In the genomic region with DNA sequence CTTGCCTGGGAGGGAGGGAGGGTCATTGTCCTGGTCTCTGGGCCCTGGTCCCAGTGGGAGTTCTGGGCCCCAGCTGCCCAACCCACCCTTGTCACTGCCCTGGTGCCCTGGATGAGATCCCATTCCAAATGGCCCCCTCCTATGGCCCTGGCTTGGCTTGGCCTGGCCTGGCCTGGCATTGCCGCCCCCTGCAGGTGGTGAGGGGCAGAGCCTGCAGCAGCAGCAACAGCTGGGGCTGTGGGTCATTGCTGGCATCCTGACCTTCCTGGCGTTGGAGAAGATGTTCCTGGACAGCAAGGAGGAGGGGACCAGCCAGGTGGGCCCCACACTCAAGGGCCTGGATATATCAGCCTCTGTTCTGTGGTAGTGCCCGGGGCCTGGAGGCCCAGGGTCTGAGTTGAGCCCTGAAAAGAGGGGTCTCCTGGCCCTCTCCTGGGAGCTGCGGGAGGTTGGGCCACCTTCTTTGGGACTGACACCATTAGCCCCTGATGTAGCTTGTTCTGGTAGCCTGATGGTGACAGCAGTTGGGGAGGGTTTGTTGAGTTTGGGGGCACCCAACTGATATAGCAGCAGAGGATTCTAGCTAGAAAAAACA, we compare ENCODE assay signal across 8 cellular contexts. TPM values are rescaled to one million over a fixed set of nuclear protein-coding genes. Genes with fewer than 3 reads are reported as not detected.
A peak's percentile ranks its signal among the peaks of the same experiment; 100 is the strongest.
DNase-seq lines count a peak whose midpoint lies in the region; ATAC-seq, FAIRE-seq and TF ChIP-seq lines count a peak whose summit lies in the region.

No MANE protein-coding gene starts in this region.

- no peak overlapping the region for H3K4me3 Mint-ChIP-seq in T-helper 17 cell

- FAIRE-seq in GM18507 (lab: Jason Lieb, UNC): peak; percentile 81
- no peak for FAIRE-seq in bronchial epithelial cell (lab: Jason Lieb, UNC)

- no peak overlapping the region for H3K4me3 ChIP-seq in bronchial epithelial cell (ENCODE audit: low read depth, low read length)
- H3K4me3 ChIP-seq in lower leg skin (ENCODE audit: low read depth, poor library complexity, severe bottlenecking): no peak overlapping the region

- no peaks in the 10 kb centered on the region for H3K9me3 ChIP-seq in T-helper 17 cell (ENCODE audit: control insufficient read depth, low read length, poor library complexity, severe bottlenecking)

- TF ChIP-seq POLR2A in lower leg skin (IDR thresholded peaks at IDR 0.05): no peak

- intact Hi-C loops in lower leg skin (cut with DNase I; ENCODE audit: low total_unique reads): no loop called here

- H3K36me3 Mint-ChIP-seq in T-helper 17 cell (ENCODE audit: low read depth): peaks cover 4% of the 10 kb centered on the region

- TF ChIP-seq CTCF in bronchial epithelial cell (IDR thresholded peaks at IDR 0.05; ENCODE audit: insufficient read depth, low read length, severe bottlenecking) (peak; percentile 81), lower leg skin (IDR thresholded peaks at IDR 0.05) (no peak)

- DNase-seq in AG20443 (ENCODE audit: low spot score): peak; percentile 62
- no peak for DNase-seq in GM18507 (ENCODE audit: extremely low spot score, insufficient read length, low read depth)
- peak; percentile 27 to 55 (median 48) for DNase-seq in T-helper 17 cell
- no peak for DNase-seq in bronchial epithelial cell (ENCODE audit: low read depth)
- DNase-seq in midbrain (lab: John Stamatoyannopoulos, UW): peak; percentile 74
- no peak for DNase-seq in lower leg skin (ENCODE audit: low spot score in 2 of 2)
- DNase-seq in AG08395 (ENCODE audit: low spot score): no peak

- ATAC-seq in T-helper 17 cell (no peak), HG02588 (IDR thresholded peaks at IDR 0.05; ENCODE audit: unreplicated experiment) (no peak)

- no peak overlapping the region for H3K27ac Mint-ChIP-seq in T-helper 17 cell

- 72 to 100% methylated on average over 1 to 3 of the region's 4 CpGs for WGBS in lower leg skin, 2 donors

- H3K27me3 Mint-ChIP-seq in T-helper 17 cell: no peaks in the 10 kb centered on the region

- no peaks in the 10 kb centered on the region for H3K27me3 ChIP-seq in bronchial epithelial cell (ENCODE audit: control insufficient read depth, insufficient read depth, low read length)

- peaks cover 29% of the 10 kb centered on the region for H3K36me3 ChIP-seq in bronchial epithelial cell (ENCODE audit: control insufficient read depth, insufficient read depth, low read length)

- peaks cover 18% of the 10 kb centered on the region for H3K4me1 Mint-ChIP-seq in T-helper 17 cell

RNA-seq across cellular contexts. Expression of gene SLC39A13, which starts 3.9 kb away (rescaled TPM):
- total RNA-seq in T-helper 17 cell: 10 to 100 TPM; 31.6 to 31.8 TPM
- 12.3 and 18.2 TPM in 2 replicates for total RNA-seq in bronchial epithelial cell
- total RNA-seq in lower leg skin: 10 to 100 TPM; 22.9 to 59.2 (median 46.4) TPM

RNA-seq across cellular contexts. Expression of gene PSMC3, which starts 14.0 kb away (rescaled TPM):
- total RNA-seq in T-helper 17 cell (10 to 100 TPM; 47.8 to 55.2 TPM), bronchial epithelial cell (141 and 143 TPM in 2 replicates), lower leg skin (100 to 1,000 TPM in 3 of 4 donors, 10 to 100 TPM in 1; 81.0 to 164 (median 118) TPM)

RNA-seq across cellular contexts. Expression of gene SPI1, which starts 33.9 kb away (rescaled TPM):
- 10 to 100 TPM in 1 of 2 donors, 1 to 10 TPM in 1; 4.9 to 14.9 TPM for total RNA-seq in T-helper 17 cell
- not detected in 2 replicates for total RNA-seq in bronchial epithelial cell
- total RNA-seq in lower leg skin: 10 to 100 TPM in 2 of 4 donors, 1 to 10 TPM in 2; 7.7 to 13.4 (median 10.6) TPM

RNA-seq across cellular contexts. Expression of gene RAPSN, which starts 36.7 kb away (rescaled TPM):
- total RNA-seq in T-helper 17 cell (1 to 10 TPM; 3.0 to 3.1 TPM), bronchial epithelial cell (0.26 and 0.64 TPM in 2 replicates), lower leg skin (under 1 TPM in 1 of 4 donors, not detected in 3; 0.49 TPM)

RNA-seq across cellular contexts. Expression of gene MYBPC3, which starts 59.7 kb away (rescaled TPM):
- under 1 TPM in 1 of 2 donors, not detected in 1; 0.10 TPM for total RNA-seq in T-helper 17 cell
- total RNA-seq in bronchial epithelial cell: under 0.01 TPM in 1 of 2 replicates, not detected in the other
- total RNA-seq in lower leg skin: not detected

Comparison
In these comparisons a context has a peak if more than half of its experiments do, and no peak if none do; other contexts are left out.
1. DNase-seq: peak in AG20443 (single experiment), T-helper 17 cell (3 of 3) and midbrain (single experiment); none in GM18507 (single experiment), bronchial epithelial cell (single experiment), lower leg skin (0 of 2) and AG08395 (single experiment).